ENCODE assay signal across 8 cellular contexts in genomic region chr7:27662490-27663205, GRCh38. TPM values are rescaled to one million over a fixed set of nuclear protein-coding genes. Genes with fewer than 3 reads are reported as not detected.
DNase-seq lines count a peak whose midpoint lies in the region; ATAC-seq and TF ChIP-seq lines count a peak whose summit lies in the region.

Gene HIBADH (minus strand): TSS chr7:27662883. CDS start chr7:27662788, 95 bp downstream.

- ATAC-seq in HG02759 (IDR thresholded peaks at IDR 0.05; ENCODE audit: unreplicated experiment) = peak; percentile 100

- H3K4me1 Mint-ChIP-seq in osteocyte (ENCODE audit: unreplicated experiment) = peaks cover 17% of the 10 kb centered on the region

- peak within 1 kb of the TSS; percentile 97 for H3K27ac Mint-ChIP-seq in osteocyte (ENCODE audit: unreplicated experiment)

- H3K4me1 ChIP-seq in thymus (ENCODE audit: control insufficient read depth, insufficient read depth, low read length) = peaks cover 5% of the 10 kb centered on the region

- H3K4me3 ChIP-seq in GM12865 (ENCODE audit: low read depth, low read length) = peak within 1 kb of the TSS; percentile 90
- H3K4me3 ChIP-seq in thymus (ENCODE audit: low read length) = peak within 1 kb of the TSS; percentile 91

- WGBS in thymus = under 1% methylated on average over 67 of the region's 67 CpGs

- TF ChIP-seq CTCF in GM12865 (IDR thresholded peaks at IDR 0.05; ENCODE audit: insufficient read depth, low read depth, low read length, missing control alignments) (peak; percentile 2), osteocyte (IDR thresholded peaks at IDR 0.05) (peak; percentile 30)

- H3K27me3 Mint-ChIP-seq in osteocyte (ENCODE audit: unreplicated experiment) = no peaks in the 10 kb centered on the region

- H3K27me3 ChIP-seq in thymus (ENCODE audit: control insufficient read depth, insufficient read depth) = no peaks in the 10 kb centered on the region

- H3K36me3 Mint-ChIP-seq in osteocyte (ENCODE audit: unreplicated experiment) = peaks cover 2% of the 10 kb centered on the region

- H3K27ac ChIP-seq in thymus (ENCODE audit: low read depth) = peak within 1 kb of the TSS; percentile 81

- intact Hi-C loops in head of caudate nucleus (cut with DNase I) = loop anchor here (5.0 kb wide), 1 partner anchor 80 kb away; the partner anchor contains the start of gene TAX1BP1

- no peaks in the 10 kb centered on the region for H3K36me3 ChIP-seq in thymus (ENCODE audit: control insufficient read depth, insufficient read depth)

- H3K9me3 ChIP-seq in thymus (ENCODE audit: control insufficient read depth) = no peaks in the 10 kb centered on the region

- DNase-seq in GM12865 (ENCODE audit: low read depth) (peak; percentile 99), NCI-H1417 (lab: John Stamatoyannopoulos, UW) (peak; percentile 98 to 100 (median 99)), SW 1271 (lab: John Stamatoyannopoulos, UW) (peak; percentile 97 to 98), head of caudate nucleus (peak; percentile 95 to 99 (median 98)), osteocyte (ENCODE audit: extremely low spot score, unreplicated experiment) (peak; percentile 99)
- DNase-seq in activated naive CD8-positive, alpha-beta T cell treated with anti-CD3 and anti-CD28 coated beads, Interleukin-2, amount 50 U/mL, for 16 hours (ENCODE audit: low read depth, low spot score) = peak; percentile 83

- H3K4me3 Mint-ChIP-seq in osteocyte (ENCODE audit: unreplicated experiment) = peak within 1 kb of the TSS; percentile 86

- no peaks in the 10 kb centered on the region for H3K9me3 Mint-ChIP-seq in osteocyte (ENCODE audit: unreplicated experiment)

RNA-seq across cellular contexts. Expression of gene HIBADH, which starts in this region (rescaled TPM):
- 31.9 and 34.4 TPM in 2 replicates for total RNA-seq in osteocyte
- 33.1 TPM for polyA plus RNA-seq in thymus

Comparison
In these comparisons a context has a peak if more than half of its experiments do, and no peak if none do; other contexts are left out.
1. Peak in every context shown above with its lines: DNase-seq, ATAC-seq, H3K4me3 ChIP-seq and H3K27ac ChIP-seq.